1 cellular context compared by ENCODE assay signal in genomic region chr15:52288986-52289385, GRCh38.
TF ChIP-seq lines count a peak whose summit lies in the region.

No MANE protein-coding gene starts in this region.

TF ChIP-seq in WTC11, 78 proteins besides CTCF, POLR2A, EP300 and RAD21 (continued from another document):
- no peak for TF ChIP-seq TCF7 (CRISPR knock-in tag; IDR thresholded peaks at IDR 0.05; ENCODE audit: low read depth)
- TF ChIP-seq GRHL2 (CRISPR knock-in tag; IDR thresholded peaks at IDR 0.05; ENCODE audit: insufficient replicate concordance, severe bottlenecking), result no peak
- no peak for TF ChIP-seq ZNF423 (CRISPR knock-in tag; IDR thresholded peaks at IDR 0.05)
- no peak for TF ChIP-seq ZNF671 (CRISPR knock-in tag; IDR thresholded peaks at IDR 0.05)
- no peak for TF ChIP-seq NR3C1 (CRISPR knock-in tag; conservative IDR thresholded peaks at IDR 0.05; ENCODE audit: low read depth)
- no peak for TF ChIP-seq GTF2I (CRISPR knock-in tag; conservative IDR thresholded peaks at IDR 0.05)
- TF ChIP-seq, protein P1, sequence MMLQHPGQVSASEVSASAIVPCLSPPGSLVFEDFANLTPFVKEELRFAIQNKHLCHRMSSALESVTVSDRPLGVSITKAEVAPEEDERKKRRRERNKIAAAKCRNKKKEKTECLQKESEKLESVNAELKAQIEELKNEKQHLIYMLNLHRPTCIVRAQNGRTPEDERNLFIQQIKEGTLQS (CRISPR knock-in tag; conservative IDR thresholded peaks at IDR 0.05), result no peak
- no peak for TF ChIP-seq RORB (CRISPR knock-in tag; IDR thresholded peaks at IDR 0.05)
- no peak for TF ChIP-seq JAZF1 (CRISPR knock-in tag; IDR thresholded peaks at IDR 0.05)
- no peak for TF ChIP-seq MLX (CRISPR knock-in tag; IDR thresholded peaks at IDR 0.05)
- TF ChIP-seq RELA (CRISPR knock-in tag; IDR thresholded peaks at IDR 0.05; ENCODE audit: borderline replicate concordance), result no peak
- no peak for TF ChIP-seq SOX15 (CRISPR knock-in tag; IDR thresholded peaks at IDR 0.05)
